In genomic region chr11:119680899-119681370, GRCh38 we compare ENCODE assay signal across 13 cellular contexts. TPM values are rescaled to one million over a fixed set of nuclear protein-coding genes. Genes with fewer than 3 reads are reported as not detected.
A peak's percentile ranks its signal among the peaks of the same experiment; 100 is the strongest.
DNase-seq lines count a peak whose midpoint lies in the region; ATAC-seq and TF ChIP-seq lines count a peak whose summit lies in the region.
"Had no signal": no experiment of that assay in that cellular context is flagged by ENCODE, and none has a peak within 500 bp of the region (broad histone marks: within the 10 kb centered on the region; RNA-seq: fewer than 3 reads in every experiment).

No MANE protein-coding gene starts in this region.

- H3K36me3 Mint-ChIP-seq in naive thymus-derived CD4-positive, alpha-beta T cell = peaks cover 0 to 16% (median 0%) of the 10 kb centered on the region in 5 donors
- H3K36me3 Mint-ChIP-seq in Calu3 (ENCODE audit: insufficient read depth, unreplicated experiment) = no peaks in the 10 kb centered on the region

- peak; percentile 15 for ATAC-seq in naive thymus-derived CD4-positive, alpha-beta T cell
- no peak for ATAC-seq in GM21381 (IDR thresholded peaks at IDR 0.05; ENCODE audit: unreplicated experiment)
- ATAC-seq: HCT116 had no signal

- no peak overlapping the region for H3K4me3 Mint-ChIP-seq in naive thymus-derived CD4-positive, alpha-beta T cell
- H3K4me3 Mint-ChIP-seq in Calu3 (ENCODE audit: low read depth, unreplicated experiment) = no peak overlapping the region
- H3K4me3 Mint-ChIP-seq: activated naive CD8-positive, alpha-beta T cell; T-helper 2 cell treated with Interferon-gamma antibody and Interleukin-4, amounts not matched to agents 5 μg/mL and 100 μg/mL, for 36 hours had no signal

- H3K36me3 ChIP-seq in naive thymus-derived CD4-positive, alpha-beta T cell (ENCODE audit: control insufficient read depth in 2 of 3, insufficient read depth in 3 of 3, low read length in 3 of 3) = no peaks in the 10 kb centered on the region

- POLR2A ChIA-PET in RWPE1 (lab: Yijun Ruan, JAX; ENCODE audit: low non-redundant PET) = no interaction called here
- POLR2A ChIA-PET in naive thymus-derived CD4-positive, alpha-beta T cell (lab: Charles Lee) = no interaction called here

- DNase-seq in AG10803 (ENCODE audit: low read depth) = peak; percentile 13
- DNase-seq in RWPE1 (ENCODE audit: low spot score) = no peak
- DNase-seq in fibroblast of peridontal ligament (ENCODE audit: extremely low read depth) = peak; percentile 24
- no peak for DNase-seq in naive thymus-derived CD4-positive, alpha-beta T cell
- no peak for DNase-seq in NOMO-1 treated with DMSO at 0.1 percent for 48 hours (lab: John Stamatoyannopoulos, UW; ENCODE audit: unreplicated experiment)
- DNase-seq in inferior parietal cortex (ENCODE audit: extremely low spot score) = no peak
- no peak for DNase-seq in Calu3
- DNase-seq: NCI-H187, sigmoid colon had no signal

- H3K27ac ChIP-seq in RWPE1 = peak overlapping the region; percentile 68
- no peak overlapping the region for H3K27ac ChIP-seq in naive thymus-derived CD4-positive, alpha-beta T cell (ENCODE audit: low read depth, low read length)
- H3K27ac ChIP-seq: sigmoid colon had no signal

- H3K27ac Mint-ChIP-seq in naive thymus-derived CD4-positive, alpha-beta T cell = no peak overlapping the region
- no peak overlapping the region for H3K27ac Mint-ChIP-seq in Calu3 (ENCODE audit: unreplicated experiment)
- H3K27ac Mint-ChIP-seq: activated naive CD8-positive, alpha-beta T cell; T-helper 2 cell treated with Interferon-gamma antibody and Interleukin-4, amounts not matched to agents 5 μg/mL and 100 μg/mL, for 36 hours had no signal

- no peaks in the 10 kb centered on the region for H3K9me3 ChIP-seq in naive thymus-derived CD4-positive, alpha-beta T cell (ENCODE audit: control insufficient read depth in 2 of 3, low read length in 3 of 3)
- H3K9me3 ChIP-seq: sigmoid colon had no signal

- no peak for TF ChIP-seq CTCF in AG10803 (conservative IDR thresholded peaks at IDR 0.05; ENCODE audit: low read length)
- TF ChIP-seq CTCF in RWPE1 (conservative IDR thresholded peaks at IDR 0.05; ENCODE audit: low read depth) = no peak
- no peak for TF ChIP-seq CTCF in Calu3 (IDR thresholded peaks at IDR 0.05; ENCODE audit: unreplicated experiment)

- H3K9me3 Mint-ChIP-seq in naive thymus-derived CD4-positive, alpha-beta T cell = peaks cover 0 to 2% (median 0%) of the 10 kb centered on the region in 11 donors
- peaks cover 3% of the 10 kb centered on the region for H3K9me3 Mint-ChIP-seq in Calu3 (ENCODE audit: low read depth, unreplicated experiment)
- H3K9me3 Mint-ChIP-seq: T-helper 2 cell treated with Interferon-gamma antibody and Interleukin-4, amounts not matched to agents 5 μg/mL and 100 μg/mL, for 36 hours had no signal

- H3K27me3 Mint-ChIP-seq in naive thymus-derived CD4-positive, alpha-beta T cell = no peaks in the 10 kb centered on the region
- H3K27me3 Mint-ChIP-seq in Calu3 (ENCODE audit: unreplicated experiment) = no peaks in the 10 kb centered on the region
- H3K27me3 Mint-ChIP-seq: activated naive CD8-positive, alpha-beta T cell had no signal

- intact Hi-C loops in naive thymus-derived CD4-positive, alpha-beta T cell (cut with micrococcal nuclease) = no loop called here
- intact Hi-C loops in Calu3 (cut with micrococcal nuclease; ENCODE audit: unreplicated experiment) = no loop called here

- H3K4me1 Mint-ChIP-seq in naive thymus-derived CD4-positive, alpha-beta T cell = peaks cover 0 to 10% (median 3%) of the 10 kb centered on the region in 7 donors
- peaks cover 11% of the 10 kb centered on the region for H3K4me1 Mint-ChIP-seq in Calu3 (ENCODE audit: low read depth, unreplicated experiment)

- peaks cover 0 to 5% of the 10 kb centered on the region in 2 donors for H3K4me1 ChIP-seq in naive thymus-derived CD4-positive, alpha-beta T cell (ENCODE audit: control insufficient read depth in 2 of 2, insufficient read depth in 2 of 2, low read length in 2 of 2)

- no peak overlapping the region for H3K4me3 ChIP-seq in AG10803 (ENCODE audit: low read length)
- H3K4me3 ChIP-seq in naive thymus-derived CD4-positive, alpha-beta T cell (ENCODE audit: low read length) = no peak overlapping the region
- H3K4me3 ChIP-seq: sigmoid colon had no signal

- CTCF ChIA-PET in RWPE1 (lab: Yijun Ruan, JAX) (interaction anchor here (0.8 to 1.6 kb wide), 4 partner anchors 9 to 62 kb away, joined by 3 to 7 read pairs (median 4); partner anchors contain the start of gene NECTIN1), Calu3 (lab: Charles Lee) (no interaction called here)
- CTCF ChIA-PET in naive thymus-derived CD4-positive, alpha-beta T cell (lab: Charles Lee) = no interaction called here

- H3K27me3 ChIP-seq in naive thymus-derived CD4-positive, alpha-beta T cell (ENCODE audit: control insufficient read depth in 2 of 2, insufficient read depth in 2 of 2, low read length in 2 of 2) = no peaks in the 10 kb centered on the region
- H3K27me3 ChIP-seq: sigmoid colon had no signal

- BruUV-seq in Calu3 (replicated peaks; lab: Mats Ljungman, UMichigan) = no TSS peak

RNA-seq across cellular contexts. Expression of gene NECTIN1, which starts 48.1 kb away (rescaled TPM):
- 1 to 10 TPM in 4 of 5 experiments, under 1 TPM in 1; 0.87 to 4.2 (median 2.4) TPM for total RNA-seq in naive thymus-derived CD4-positive, alpha-beta T cell
- 1 to 10 TPM in 1 of 2 donors, under 1 TPM in 1; 0.30 to 1.1 TPM for polyA plus RNA-seq in naive thymus-derived CD4-positive, alpha-beta T cell
- 22.1 and 28.5 TPM in 2 replicates for total RNA-seq in Calu3 (2022)

Comparison
In these comparisons a context has a peak if more than half of its experiments do, and no peak if none do; other contexts are left out.
1. DNase-seq: peak in AG10803 (single experiment) and fibroblast of peridontal ligament (single experiment); none in RWPE1 (single experiment), naive thymus-derived CD4-positive, alpha-beta T cell (0 of 9), NOMO-1 treated with DMSO at 0.1 percent for 48 hours (single experiment), inferior parietal cortex (single experiment) and Calu3 (single experiment).